ENCODE assay signal across 29 cellular contexts in genomic region chr3:61828880-61829279, GRCh38.
A peak's percentile ranks its signal among the peaks of the same experiment; 100 is the strongest.
DNase-seq lines count a peak whose midpoint lies in the region; ATAC-seq and TF ChIP-seq lines count a peak whose summit lies in the region.
"Had no signal": no experiment of that assay in that cellular context is flagged by ENCODE, and none has a peak within 500 bp of the region (broad histone marks: within the 10 kb centered on the region; RNA-seq: fewer than 3 reads in every experiment).

No MANE protein-coding gene starts in this region.

- peaks cover 16% of the 10 kb centered on the region for H3K79me1 ChIP-seq in mesenchymal stem cell (replicated peaks; ENCODE audit: low read length, poor library complexity, severe bottlenecking)

- intact Hi-C loops in adrenal gland (cut with DNase I): no loop called here

- H2BK12ac ChIP-seq in mesenchymal stem cell (ENCODE audit: low read length in 2 of 2): no peak overlapping the region

- no peak overlapping the region for H2BK5ac ChIP-seq in mesenchymal stem cell (ENCODE audit: low read depth, low read length, poor library complexity, severe bottlenecking)

- no peak overlapping the region for H4K91ac ChIP-seq in mesenchymal stem cell (ENCODE audit: low read length)

- no peak for TF ChIP-seq POLR2A in adrenal gland (IDR thresholded peaks at IDR 0.05)

- POLR2A ChIA-PET in CD8-positive, alpha-beta memory T cell (lab: Charles Lee): no interaction called here

- CTCF ChIA-PET in CD8-positive, alpha-beta memory T cell (lab: Charles Lee): no interaction called here

- H3K36me3 ChIP-seq in GM23338 (ENCODE audit: insufficient read depth) (no peaks in the 10 kb centered on the region), adrenal gland (replicated peaks in 1 of 2) (no peaks in the 10 kb centered on the region), mesenchymal stem cell (ENCODE audit: control insufficient read depth in 1 of 2, insufficient read depth in 2 of 2, low read depth in 1 of 2, low read length in 2 of 2) (no peaks in the 10 kb centered on the region), skeletal muscle satellite cell (ENCODE audit: insufficient read depth, low read length) (no peaks in the 10 kb centered on the region)
- no peaks in the 10 kb centered on the region for H3K36me3 ChIP-seq in CD8-positive, alpha-beta memory T cell (ENCODE audit: insufficient read depth, low read length)
- H3K36me3 ChIP-seq: cardiac muscle cell, lower lobe of right lung, pancreas, upper lobe of right lung had no signal

- H4K8ac ChIP-seq in mesenchymal stem cell (ENCODE audit: low read length): no peak overlapping the region

- 57 to 68% (median 63%) methylated on average over 6 of the region's 6 CpGs for WGBS in adrenal gland, 4 donors
- WGBS in mesenchymal stem cell: 58% methylated on average over 6 of the region's 6 CpGs

- no peak overlapping the region for H2BK120ac ChIP-seq in mesenchymal stem cell (ENCODE audit: low read depth, low read length)

- H3K9me2 ChIP-seq in GM23338 (ENCODE audit: insufficient read depth): no peaks in the 10 kb centered on the region

- H3K27me3 ChIP-seq in GM23338 (ENCODE audit: insufficient read depth): no peaks in the 10 kb centered on the region
- no peaks in the 10 kb centered on the region for H3K27me3 ChIP-seq in adrenal gland
- H3K27me3 ChIP-seq in mesenchymal stem cell (ENCODE audit: control insufficient read depth in 1 of 2, insufficient read depth in 1 of 2, low read length in 2 of 2): no peaks in the 10 kb centered on the region
- H3K27me3 ChIP-seq in skeletal muscle satellite cell (ENCODE audit: control insufficient read depth, insufficient read depth, low read length): no peaks in the 10 kb centered on the region
- no peaks in the 10 kb centered on the region for H3K27me3 ChIP-seq in CD8-positive, alpha-beta memory T cell (ENCODE audit: insufficient read depth, low read length, poor library complexity, severe bottlenecking)
- H3K27me3 ChIP-seq: cardiac muscle cell, pancreas, upper lobe of right lung had no signal

- H4K20me1 ChIP-seq in GM23338 (replicated peaks; ENCODE audit: insufficient read depth): 0 out of 2 replicates have a peak, but pooled peaks cover 5% of the 10 kb centered on the region

- no peaks in the 10 kb centered on the region for H3K36me3 Mint-ChIP-seq in GM23338 (ENCODE audit: low read depth)
- peaks cover 0 to 1% (median 0%) of the 10 kb centered on the region in 3 donors for H3K36me3 Mint-ChIP-seq in CD8-positive, alpha-beta memory T cell

- H3K9me3 Mint-ChIP-seq in GM23338: no peaks in the 10 kb centered on the region
- peaks cover 0 to 4% (median 4%) of the 10 kb centered on the region in 5 donors for H3K9me3 Mint-ChIP-seq in CD8-positive, alpha-beta memory T cell
- H3K9me3 Mint-ChIP-seq: activated CD4-positive, alpha-beta memory T cell treated with anti-CD3 and anti-CD28 coated beads, Interleukin-2, amount 10 ng/mL, durations not matched to agents 7 days and 5 days; nephron had no signal

- H3K4me1 ChIP-seq in GM23338 (ENCODE audit: insufficient read depth) (peaks cover 33% of the 10 kb centered on the region), adrenal gland (replicated peaks in 1 of 2) (peaks cover 17 to 30% of the 10 kb centered on the region in 2 donors), mesenchymal stem cell (ENCODE audit: control insufficient read depth, insufficient read depth, low read depth, low read length) (peaks cover 2% of the 10 kb centered on the region), skeletal muscle satellite cell (ENCODE audit: control insufficient read depth, insufficient read depth, low read length) (peaks cover 30% of the 10 kb centered on the region)
- no peaks in the 10 kb centered on the region for H3K4me1 ChIP-seq in CD8-positive, alpha-beta memory T cell (ENCODE audit: insufficient read depth, low read length)

- no peak overlapping the region for H2BK15ac ChIP-seq in mesenchymal stem cell (ENCODE audit: low read depth, poor library complexity, severe bottlenecking)

- no peak overlapping the region for H3K4me3 ChIP-seq in GM23338
- H3K4me3 ChIP-seq in adrenal gland: no peak overlapping the region
- H3K4me3 ChIP-seq in mesenchymal stem cell (ENCODE audit: insufficient read depth in 1 of 2, low read depth in 1 of 2, low read length in 2 of 2): no peak overlapping the region
- H3K4me3 ChIP-seq in skeletal muscle satellite cell (ENCODE audit: low read length): no peak overlapping the region
- H3K4me3 ChIP-seq in CD8-positive, alpha-beta memory T cell (ENCODE audit: low read length): no peak overlapping the region
- H3K4me3 ChIP-seq: cardiac muscle cell, lower lobe of right lung, mucosa of descending colon, pancreas, upper lobe of right lung had no signal

- H3K27ac Mint-ChIP-seq in GM23338: no peak overlapping the region; the same call in 1 of the 2 replicates
- H3K27ac Mint-ChIP-seq in CD8-positive, alpha-beta memory T cell: no peak overlapping the region
- H3K27ac Mint-ChIP-seq: activated CD4-positive, alpha-beta memory T cell treated with anti-CD3 and anti-CD28 coated beads, Interleukin-2, amount 10 ng/mL, durations not matched to agents 7 days and 5 days; B cell; stimulated activated naive CD8-positive, alpha-beta T cell treated with anti-CD3 and anti-CD28 coated beads, Interleukin-15, Interleukin-2, amounts not matched to agents 100 ng/mL and 50 ng/mL, for 24 hours had no signal

- H3K4ac ChIP-seq in mesenchymal stem cell (ENCODE audit: low read depth in 1 of 2, low read length in 2 of 2): no peak overlapping the region

- no peak overlapping the region for H3K14ac ChIP-seq in mesenchymal stem cell (ENCODE audit: low read length in 2 of 2)

- no peak overlapping the region for H3K23ac ChIP-seq in mesenchymal stem cell (ENCODE audit: low read length in 2 of 2)

- H3K4me2 ChIP-seq in GM23338 (peak overlapping the region; percentile 62), mesenchymal stem cell (ENCODE audit: low read length, poor library complexity, severe bottlenecking) (no peak overlapping the region), skeletal muscle satellite cell (ENCODE audit: low read length) (peak overlapping the region; percentile 45)

- H3K9me3 ChIP-seq in adrenal gland (replicated peaks in 1 of 3) (no peaks in the 10 kb centered on the region), mesenchymal stem cell (ENCODE audit: control insufficient read depth, low read length) (no peaks in the 10 kb centered on the region), skeletal muscle satellite cell (replicated peaks; ENCODE audit: low read length) (no peaks in the 10 kb centered on the region)
- H3K9me3 ChIP-seq in CD8-positive, alpha-beta memory T cell (ENCODE audit: low read length): no peaks in the 10 kb centered on the region
- H3K9me3 ChIP-seq: lower lobe of right lung, mucosa of descending colon, pancreas, upper lobe of right lung had no signal

- H2AK5ac ChIP-seq in mesenchymal stem cell (ENCODE audit: low read length, severe bottlenecking): no peak overlapping the region

- H2AFZ ChIP-seq in GM23338 (no peak overlapping the region), mesenchymal stem cell (ENCODE audit: low read depth, low read length) (no peak overlapping the region)

- no peaks in the 10 kb centered on the region for H3F3A ChIP-seq in GM23338 (replicated peaks; ENCODE audit: low read depth)

- no peak for TF ChIP-seq CTCF in GM23338 (conservative IDR thresholded peaks at IDR 0.05; ENCODE audit: low read depth in 2 of 2)
- TF ChIP-seq CTCF in adrenal gland (IDR thresholded peaks at IDR 0.05): no peak

- H3K4me3 Mint-ChIP-seq in GM23338: no peak overlapping the region
- H3K4me3 Mint-ChIP-seq in CD8-positive, alpha-beta memory T cell: no peak overlapping the region
- H3K4me3 Mint-ChIP-seq: activated CD4-positive, alpha-beta memory T cell treated with anti-CD3 and anti-CD28 coated beads, Interleukin-2, amount 10 ng/mL, durations not matched to agents 7 days and 5 days; B cell; nephron; stimulated activated naive CD8-positive, alpha-beta T cell treated with anti-CD3 and anti-CD28 coated beads, Interleukin-15, Interleukin-2, amounts not matched to agents 100 ng/mL and 50 ng/mL, for 24 hours had no signal

- DNase-seq in GM23338 (ENCODE audit: low spot score): no peak
- DNase-seq in adrenal gland: no peak
- no peak for DNase-seq in mesenchymal stem cell
- DNase-seq in SW480 (ENCODE audit: low spot score): no peak
- no peak for DNase-seq in pons (ENCODE audit: low spot score)
- DNase-seq in DMS53 (lab: John Stamatoyannopoulos, UW): no peak
- no peak for DNase-seq in CD8-positive, alpha-beta memory T cell
- DNase-seq: activated CD4-positive, alpha-beta memory T cell treated with anti-CD3 and anti-CD28 coated beads, Interleukin-2, amount 10 ng/mL, durations not matched to agents 7 days and 5 days; activated CD4-positive, CD25-positive, alpha-beta regulatory T cell treated with anti-CD3 and anti-CD28 coated beads, Interleukin-2, amount 50 U/mL, for 72 hours; activated CD8-positive, alpha-beta memory T cell treated with anti-CD3 and anti-CD28 coated beads, Interleukin-2, amount 50 U/mL, for 48 hours; activated naive CD4-positive, alpha-beta T cell treated with anti-CD3 and anti-CD28 coated beads, Interleukin-2, amount 50 U/mL, for 16 hours; COR-L47; DMS79 treated with DMSO at 0.1 percent for 48 hours; GF-D8; HCEC 1CT; lower lobe of right lung; mucosa of descending colon; NCI-H1417; NCI-H2227 treated with DMSO at 0.1 percent for 48 hours; NCI-H526 treated with DMSO at 0.1 percent for 48 hours; SIG-M5; upper lobe of right lung had no signal

- no peak; the same call in 2 of the 3 replicates for ATAC-seq in GM23338
- ATAC-seq: lower lobe of right lung, mucosa of descending colon, Panc1 had no signal

- H3K9ac ChIP-seq in mesenchymal stem cell (ENCODE audit: low read length): peak overlapping the region; percentile 38
- H3K9ac ChIP-seq in skeletal muscle satellite cell (ENCODE audit: low read depth, low read length): no peak overlapping the region

- peak overlapping the region; percentile 80 for H3K27ac ChIP-seq in GM23338 (ENCODE audit: low read depth)
- peak overlapping the region in 3 of 5 donors; percentile 36 to 77 (median 57) for H3K27ac ChIP-seq in adrenal gland
- H3K27ac ChIP-seq in mesenchymal stem cell (ENCODE audit: low read length, poor library complexity, severe bottlenecking): no peak overlapping the region
- H3K27ac ChIP-seq in CD8-positive, alpha-beta memory T cell (ENCODE audit: low read depth, low read length): no peak overlapping the region
- H3K27ac ChIP-seq: cardiac muscle cell, upper lobe of right lung had no signal

- H3K18ac ChIP-seq in mesenchymal stem cell (ENCODE audit: low read depth in 1 of 2, low read length in 2 of 2): no peak overlapping the region

- H3K79me2 ChIP-seq in GM23338 (replicated peaks; ENCODE audit: insufficient read depth): peaks cover 100% of the 10 kb centered on the region

- peaks cover 2% of the 10 kb centered on the region for H3K27me3 Mint-ChIP-seq in GM23338 (ENCODE audit: insufficient read depth, low read depth, poor library complexity)
- no peaks in the 10 kb centered on the region for H3K27me3 Mint-ChIP-seq in CD8-positive, alpha-beta memory T cell
- H3K27me3 Mint-ChIP-seq: activated CD4-positive, alpha-beta memory T cell treated with anti-CD3 and anti-CD28 coated beads, Interleukin-2, amount 10 ng/mL, durations not matched to agents 7 days and 5 days; B cell; stimulated activated naive CD8-positive, alpha-beta T cell treated with anti-CD3 and anti-CD28 coated beads, Interleukin-15, Interleukin-2, amounts not matched to agents 100 ng/mL and 50 ng/mL, for 24 hours had no signal

- H3K4me1 Mint-ChIP-seq in GM23338: peaks cover 60% of the 10 kb centered on the region
- no peaks in the 10 kb centered on the region for H3K4me1 Mint-ChIP-seq in CD8-positive, alpha-beta memory T cell
- H3K4me1 Mint-ChIP-seq: activated CD4-positive, alpha-beta memory T cell treated with anti-CD3 and anti-CD28 coated beads, Interleukin-2, amount 10 ng/mL, durations not matched to agents 7 days and 5 days; B cell had no signal

Comparison
In these comparisons a context has a peak if more than half of its experiments do, and no peak if none do; other contexts are left out.
1. H3K27ac ChIP-seq: peak in GM23338 (single experiment) and adrenal gland (3 of 5); none in mesenchymal stem cell (single experiment) and CD8-positive, alpha-beta memory T cell (single experiment).